1 cellular context compared by ENCODE assay signal in genomic region chr15:101549647-101550046, GRCh38.
TF ChIP-seq lines count a peak whose summit lies in the region.

No MANE protein-coding gene starts in this region.

TF ChIP-seq in GM23338, 12 proteins besides CTCF, POLR2A, EP300 and RAD21 (continued from another document):
- TF ChIP-seq, protein P1, sequence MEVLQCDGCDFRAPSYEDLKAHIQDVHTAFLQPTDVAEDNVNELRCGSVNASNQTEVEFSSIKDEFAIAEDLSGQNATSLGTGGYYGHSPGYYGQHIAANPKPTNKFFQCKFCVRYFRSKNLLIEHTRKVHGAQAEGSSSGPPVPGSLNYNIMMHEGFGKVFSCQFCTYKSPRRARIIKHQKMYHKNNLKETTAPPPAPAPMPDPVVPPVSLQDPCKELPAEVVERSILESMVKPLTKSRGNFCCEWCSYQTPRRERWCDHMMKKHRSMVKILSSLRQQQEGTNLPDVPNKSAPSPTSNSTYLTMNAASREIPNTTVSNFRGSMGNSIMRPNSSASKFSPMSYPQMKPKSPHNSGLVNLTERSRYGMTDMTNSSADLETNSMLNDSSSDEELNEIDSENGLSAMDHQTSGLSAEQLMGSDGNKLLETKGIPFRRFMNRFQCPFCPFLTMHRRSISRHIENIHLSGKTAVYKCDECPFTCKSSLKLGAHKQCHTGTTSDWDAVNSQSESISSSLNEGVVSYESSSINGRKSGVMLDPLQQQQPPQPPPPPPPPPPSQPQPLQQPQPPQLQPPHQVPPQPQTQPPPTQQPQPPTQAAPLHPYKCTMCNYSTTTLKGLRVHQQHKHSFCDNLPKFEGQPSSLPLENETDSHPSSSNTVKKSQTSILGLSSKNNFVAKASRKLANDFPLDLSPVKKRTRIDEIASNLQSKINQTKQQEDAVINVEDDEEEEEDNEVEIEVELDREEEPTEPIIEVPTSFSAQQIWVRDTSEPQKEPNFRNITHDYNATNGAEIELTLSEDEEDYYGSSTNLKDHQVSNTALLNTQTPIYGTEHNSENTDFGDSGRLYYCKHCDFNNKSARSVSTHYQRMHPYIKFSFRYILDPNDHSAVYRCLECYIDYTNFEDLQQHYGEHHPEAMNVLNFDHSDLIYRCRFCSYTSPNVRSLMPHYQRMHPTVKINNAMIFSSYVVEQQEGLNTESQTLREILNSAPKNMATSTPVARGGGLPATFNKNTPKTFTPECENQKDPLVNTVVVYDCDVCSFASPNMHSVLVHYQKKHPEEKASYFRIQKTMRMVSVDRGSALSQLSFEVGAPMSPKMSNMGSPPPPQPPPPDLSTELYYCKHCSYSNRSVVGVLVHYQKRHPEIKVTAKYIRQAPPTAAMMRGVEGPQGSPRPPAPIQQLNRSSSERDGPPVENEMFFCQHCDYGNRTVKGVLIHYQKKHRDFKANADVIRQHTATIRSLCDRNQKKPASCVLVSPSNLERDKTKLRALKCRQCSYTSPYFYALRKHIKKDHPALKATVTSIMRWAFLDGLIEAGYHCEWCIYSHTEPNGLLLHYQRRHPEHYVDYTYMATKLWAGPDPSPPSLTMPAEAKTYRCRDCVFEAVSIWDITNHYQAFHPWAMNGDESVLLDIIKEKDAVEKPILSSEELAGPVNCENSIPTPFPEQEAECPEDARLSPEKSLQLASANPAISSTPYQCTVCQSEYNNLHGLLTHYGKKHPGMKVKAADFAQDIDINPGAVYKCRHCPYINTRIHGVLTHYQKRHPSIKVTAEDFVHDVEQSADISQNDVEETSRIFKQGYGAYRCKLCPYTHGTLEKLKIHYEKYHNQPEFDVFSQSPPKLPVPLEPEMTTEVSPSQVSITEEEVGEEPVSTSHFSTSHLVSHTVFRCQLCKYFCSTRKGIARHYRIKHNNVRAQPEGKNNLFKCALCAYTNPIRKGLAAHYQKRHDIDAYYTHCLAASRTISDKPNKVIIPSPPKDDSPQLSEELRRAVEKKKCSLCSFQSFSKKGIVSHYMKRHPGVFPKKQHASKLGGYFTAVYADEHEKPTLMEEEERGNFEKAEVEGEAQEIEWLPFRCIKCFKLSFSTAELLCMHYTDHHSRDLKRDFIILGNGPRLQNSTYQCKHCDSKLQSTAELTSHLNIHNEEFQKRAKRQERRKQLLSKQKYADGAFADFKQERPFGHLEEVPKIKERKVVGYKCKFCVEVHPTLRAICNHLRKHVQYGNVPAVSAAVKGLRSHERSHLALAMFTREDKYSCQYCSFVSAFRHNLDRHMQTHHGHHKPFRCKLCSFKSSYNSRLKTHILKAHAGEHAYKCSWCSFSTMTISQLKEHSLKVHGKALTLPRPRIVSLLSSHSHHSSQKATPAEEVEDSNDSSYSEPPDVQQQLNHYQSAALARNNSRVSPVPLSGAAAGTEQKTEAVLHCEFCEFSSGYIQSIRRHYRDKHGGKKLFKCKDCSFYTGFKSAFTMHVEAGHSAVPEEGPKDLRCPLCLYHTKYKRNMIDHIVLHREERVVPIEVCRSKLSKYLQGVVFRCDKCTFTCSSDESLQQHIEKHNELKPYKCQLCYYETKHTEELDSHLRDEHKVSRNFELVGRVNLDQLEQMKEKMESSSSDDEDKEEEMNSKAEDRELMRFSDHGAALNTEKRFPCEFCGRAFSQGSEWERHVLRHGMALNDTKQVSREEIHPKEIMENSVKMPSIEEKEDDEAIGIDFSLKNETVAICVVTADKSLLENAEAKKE (CRISPR knock-in tag; IDR thresholded peaks at IDR 0.05), result no peak
- no peak for TF ChIP-seq ZNF331 (CRISPR knock-in tag; IDR thresholded peaks at IDR 0.05; ENCODE audit: low read depth)
- TF ChIP-seq ZNF114 (CRISPR knock-in tag; IDR thresholded peaks at IDR 0.05), result no peak
